Comparison of ENCODE assay signal across 1 cellular context in the genomic region with DNA sequence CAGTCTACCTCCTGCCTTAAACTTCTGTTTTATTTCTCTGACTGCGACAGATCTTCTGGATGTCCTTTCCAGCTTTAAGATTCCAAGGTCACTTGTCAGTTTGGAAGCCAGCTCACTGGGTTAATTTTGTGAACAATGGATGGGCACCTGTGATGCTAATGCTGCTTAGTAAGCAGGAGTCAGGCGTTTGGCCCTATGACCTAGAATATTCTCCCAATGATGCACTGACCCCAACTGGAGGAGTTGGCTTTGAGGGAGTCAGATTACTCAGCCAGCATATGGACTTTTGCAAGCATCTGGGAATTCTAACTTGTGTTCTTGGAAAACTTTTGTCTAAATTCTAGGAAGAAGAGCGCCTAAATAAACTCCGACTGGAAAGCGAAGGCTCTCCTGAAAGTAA.
TF ChIP-seq lines count a peak whose summit lies in the region.

No MANE protein-coding gene starts in this region.

TF ChIP-seq in IMR-90, 13 proteins besides CTCF, POLR2A, EP300 and RAD21:
- no peak for TF ChIP-seq MAFK (IDR thresholded peaks at IDR 0.05; ENCODE audit: low read depth, low read length)
- peak; percentile 81 for TF ChIP-seq RCOR1 (IDR thresholded peaks at IDR 0.05; ENCODE audit: insufficient replicate concordance, low read length)
- TF ChIP-seq MAZ (IDR thresholded peaks at IDR 0.05; ENCODE audit: borderline replicate concordance, low read depth, low read length) = no peak
- TF ChIP-seq CHD1 (IDR thresholded peaks at IDR 0.05; ENCODE audit: low read depth, low read length) = no peak
- TF ChIP-seq CEBPB (IDR thresholded peaks at IDR 0.05; ENCODE audit: low read depth, low read length) = peak; percentile 13; the same call in 1 of the 2 replicates
- no peak for TF ChIP-seq MXI1 (IDR thresholded peaks at IDR 0.05; ENCODE audit: borderline replicate concordance, low read depth, low read length)
- TF ChIP-seq, protein P1, sequence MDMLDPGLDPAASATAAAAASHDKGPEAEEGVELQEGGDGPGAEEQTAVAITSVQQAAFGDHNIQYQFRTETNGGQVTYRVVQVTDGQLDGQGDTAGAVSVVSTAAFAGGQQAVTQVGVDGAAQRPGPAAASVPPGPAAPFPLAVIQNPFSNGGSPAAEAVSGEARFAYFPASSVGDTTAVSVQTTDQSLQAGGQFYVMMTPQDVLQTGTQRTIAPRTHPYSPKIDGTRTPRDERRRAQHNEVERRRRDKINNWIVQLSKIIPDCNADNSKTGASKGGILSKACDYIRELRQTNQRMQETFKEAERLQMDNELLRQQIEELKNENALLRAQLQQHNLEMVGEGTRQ (IDR thresholded peaks at IDR 0.05; ENCODE audit: low read depth, low read length) = no peak
- peak; percentile 62 for TF ChIP-seq BHLHE40 (IDR thresholded peaks at IDR 0.05; ENCODE audit: low read depth, low read length)
- no peak for TF ChIP-seq RFX5 (IDR thresholded peaks at IDR 0.05; ENCODE audit: low read depth, low read length)
